In genomic region chr3:169759256-169759655, GRCh38 we compare ENCODE assay signal across 8 cellular contexts. TPM values are rescaled to one million over a fixed set of nuclear protein-coding genes. Genes with fewer than 3 reads are reported as not detected.
A peak's percentile ranks its signal among the peaks of the same experiment; 100 is the strongest.
DNase-seq lines count a peak whose midpoint lies in the region; ATAC-seq and TF ChIP-seq lines count a peak whose summit lies in the region.

No MANE protein-coding gene starts in this region.

- no peak for TF ChIP-seq RAD21 in SK-N-SH (IDR thresholded peaks at IDR 0.05; ENCODE audit: low read length)

- H3F3A ChIP-seq in PC-3 (ENCODE audit: low read length, unreplicated experiment) (no peaks in the 10 kb centered on the region), SK-N-SH (replicated peaks; ENCODE audit: insufficient read depth) (peaks cover 7% of the 10 kb centered on the region)

- 0 out of 2 replicates have a peak, but pooled peaks cover 3% of the 10 kb centered on the region for H3K9me2 ChIP-seq in PC-3 (replicated peaks; ENCODE audit: low read length)
- H3K9me2 ChIP-seq in SK-N-SH: no peaks in the 10 kb centered on the region

- H3K9me3 ChIP-seq in PC-3 (ENCODE audit: low read length) (no peaks in the 10 kb centered on the region), SK-N-SH (no peaks in the 10 kb centered on the region)

- no peak for TF ChIP-seq EP300 in SK-N-SH (IDR thresholded peaks at IDR 0.05; ENCODE audit: borderline replicate concordance in 1 of 2, low read depth in 1 of 2, low read length in 1 of 2)

- CTCF ChIA-PET in PC-3 (lab: Charles Lee): no interaction called here
- CTCF ChIA-PET in SK-N-SH (lab: Yijun Ruan, JAX): no interaction called here

- no peak overlapping the region for H3K9ac ChIP-seq in PC-3 (ENCODE audit: low read length)
- no peak overlapping the region for H3K9ac ChIP-seq in SK-N-SH

- H3K4me2 ChIP-seq in PC-3 (ENCODE audit: low read length) (peak overlapping the region; percentile 18; the same call in 1 of the 2 replicates), SK-N-SH (no peak overlapping the region)

- H3K79me2 ChIP-seq in PC-3 (ENCODE audit: low read length) (no peaks in the 10 kb centered on the region), SK-N-SH (ENCODE audit: insufficient read depth) (no peaks in the 10 kb centered on the region)

- DNase-seq in PC-3 (peak; percentile 87), foreskin keratinocyte (peak; percentile 84 to 90), NCI-H345 treated with DMSO at 0.1 percent for 48 hours (lab: John Stamatoyannopoulos, UW; ENCODE audit: unreplicated experiment) (no peak), DMS114 treated with DMSO at 0.1 percent for 48 hours (lab: John Stamatoyannopoulos, UW; ENCODE audit: unreplicated experiment) (no peak), HPDE6-E6E7 (ENCODE audit: extremely low spot score) (no peak), SK-N-SH (no peak)

- ATAC-seq in GM18909 (IDR thresholded peaks at IDR 0.05; ENCODE audit: poor library complexity, unreplicated experiment): peak; percentile 73
- ATAC-seq in HG02938 (IDR thresholded peaks at IDR 0.05; ENCODE audit: unreplicated experiment): peak; percentile 80
- peak; percentile 76 for ATAC-seq in PC-3
- peak; percentile 81 for ATAC-seq in foreskin keratinocyte

- H4K20me1 ChIP-seq in PC-3 (ENCODE audit: low read length) (no peaks in the 10 kb centered on the region), SK-N-SH (ENCODE audit: insufficient read depth) (no peaks in the 10 kb centered on the region)

- H3K27me3 ChIP-seq in PC-3 (ENCODE audit: low read length) (no peaks in the 10 kb centered on the region), foreskin keratinocyte (no peaks in the 10 kb centered on the region), SK-N-SH (ENCODE audit: insufficient read depth) (no peaks in the 10 kb centered on the region)

- H3K27ac ChIP-seq in PC-3 (ENCODE audit: low read length) (peak overlapping the region; percentile 55), foreskin keratinocyte (no peak overlapping the region), SK-N-SH (ENCODE audit: low read depth in 2 of 2, low read length in 1 of 2) (no peak overlapping the region)

- H3K36me3 ChIP-seq in PC-3 (ENCODE audit: low read depth, low read length): no peaks in the 10 kb centered on the region
- H3K36me3 ChIP-seq in SK-N-SH (replicated peaks in 1 of 2; ENCODE audit: control insufficient read depth in 1 of 2, insufficient read depth in 2 of 2, low read length in 1 of 2): no peaks in the 10 kb centered on the region

- H3K4me3 ChIP-seq in PC-3 (ENCODE audit: low read length): no peak overlapping the region
- H3K4me3 ChIP-seq in SK-N-SH (ENCODE audit: low read depth in 2 of 2, low read length in 1 of 2): no peak overlapping the region

- no peak for TF ChIP-seq CTCF in PC-3 (conservative IDR thresholded peaks at IDR 0.05; ENCODE audit: low read depth, low read length)
- no peak for TF ChIP-seq CTCF in foreskin keratinocyte (conservative IDR thresholded peaks at IDR 0.05)
- no peak for TF ChIP-seq CTCF in SK-N-SH (IDR thresholded peaks at IDR 0.05)

- intact Hi-C loops in PC-3 (cut with micrococcal nuclease): no loop called here

- 65% methylated on average over 2 of the region's 2 CpGs for WGBS in SK-N-SH (ENCODE audit: low lambda C conversion rate)

- no TSS peak for BruUV-seq in PC-3 (replicated peaks; lab: Mats Ljungman, UMichigan)

- H2AFZ ChIP-seq in PC-3 (ENCODE audit: low read length): no peak overlapping the region
- H2AFZ ChIP-seq in SK-N-SH (ENCODE audit: low read depth): no peak overlapping the region

- H3K4me1 ChIP-seq in PC-3 (ENCODE audit: insufficient read depth, low read length): peaks cover 24% of the 10 kb centered on the region
- H3K4me1 ChIP-seq in foreskin keratinocyte: peaks cover 25% of the 10 kb centered on the region
- H3K4me1 ChIP-seq in SK-N-SH (ENCODE audit: control insufficient read depth in 1 of 2, insufficient read depth in 2 of 2, low read depth in 1 of 2, low read length in 1 of 2): peaks cover 0 to 2% of the 10 kb centered on the region in 2 experiments; a peak in 1 of 4 replicates

- POLR2A ChIA-PET in PC-3 (lab: Charles Lee; ENCODE audit: unreplicated experiment): no interaction called here
- POLR2A ChIA-PET in SK-N-SH (lab: Yijun Ruan, JAX): no interaction called here

TF ChIP-seq in SK-N-SH, 30 proteins besides CTCF, POLR2A, EP300 and RAD21:
- no peak for TF ChIP-seq CHD2 (IDR thresholded peaks at IDR 0.05; ENCODE audit: low read length, partially characterized antibody)
- TF ChIP-seq GABPA (IDR thresholded peaks at IDR 0.05; ENCODE audit: low read depth): no peak

RNA-seq across cellular contexts. Expression of gene TERC, which starts 5.6 kb away (rescaled TPM):
- total RNA-seq in PC-3 (2014; rRNA removed): 544 and 737 TPM in 2 replicates
- 60.4 and 78.7 TPM in 2 replicates for total RNA-seq in foreskin keratinocyte
- polyA plus RNA-seq in foreskin keratinocyte: not detected in 2 replicates
- 0.32 and 0.64 TPM in 2 replicates for polyA plus RNA-seq in SK-N-SH (2012; rRNA removed)
- polyA plus RNA-seq in SK-N-SH (2012; cell fraction: cytosol; rRNA removed): 0.12 TPM in 1 of 2 replicates, not detected in the other
- polyA plus RNA-seq in SK-N-SH (2012; cell fraction: nucleus; rRNA removed): 1.1 and 1.2 TPM in 2 replicates

RNA-seq across cellular contexts. Expression of gene ACTRT3, which starts 10.1 kb away (rescaled TPM):
- total RNA-seq in PC-3 (2014; rRNA removed) (2.6 and 4.1 TPM in 2 replicates), foreskin keratinocyte (3.5 and 4.4 TPM in 2 replicates)
- polyA plus RNA-seq in foreskin keratinocyte (2.2 and 2.5 TPM in 2 replicates), SK-N-SH (2012; rRNA removed) (1.2 and 1.6 TPM in 2 replicates)
- polyA plus RNA-seq in SK-N-SH (2012; cell fraction: cytosol; rRNA removed): 1.5 and 1.8 TPM in 2 replicates
- 0.60 and 0.67 TPM in 2 replicates for polyA plus RNA-seq in SK-N-SH (2012; cell fraction: nucleus; rRNA removed)

RNA-seq across cellular contexts. Expression of gene MYNN, which starts 13.9 kb away (rescaled TPM):
- total RNA-seq in PC-3 (2014; rRNA removed) (7.4 and 12.9 TPM in 2 replicates), foreskin keratinocyte (15.1 and 15.9 TPM in 2 replicates)
- polyA plus RNA-seq in foreskin keratinocyte (5.9 and 7.0 TPM in 2 replicates), SK-N-SH (2012; rRNA removed) (9.7 and 11.2 TPM in 2 replicates)
- 9.8 and 10.5 TPM in 2 replicates for polyA plus RNA-seq in SK-N-SH (2012; cell fraction: cytosol; rRNA removed)
- 10.8 and 21.0 TPM in 2 replicates for polyA plus RNA-seq in SK-N-SH (2012; cell fraction: nucleus; rRNA removed)

RNA-seq across cellular contexts. Expression of gene LRRIQ4, which starts 53.4 kb away (rescaled TPM):
- total RNA-seq in PC-3 (2014; rRNA removed) (0.52 TPM in 1 of 2 replicates, not detected in the other), foreskin keratinocyte (0.04 TPM in 1 of 2 replicates, not detected in the other)
- polyA plus RNA-seq in foreskin keratinocyte (not detected in 2 replicates), SK-N-SH (2012; rRNA removed) (not detected in 2 replicates)
- 0.01 and 0.03 TPM in 2 replicates for polyA plus RNA-seq in SK-N-SH (2012; cell fraction: cytosol; rRNA removed)
- 0.04 and 0.06 TPM in 2 replicates for polyA plus RNA-seq in SK-N-SH (2012; cell fraction: nucleus; rRNA removed)

RNA-seq across cellular contexts. Expression of gene LRRC34, which starts 53.4 kb away (rescaled TPM):
- 1.8 and 3.8 TPM in 2 replicates for total RNA-seq in PC-3 (2014; rRNA removed)
- total RNA-seq in foreskin keratinocyte: 1.7 and 2.6 TPM in 2 replicates
- polyA plus RNA-seq in foreskin keratinocyte: 1.4 and 1.7 TPM in 2 replicates
- 1.6 and 2.6 TPM in 2 replicates for polyA plus RNA-seq in SK-N-SH (2012; rRNA removed)
- polyA plus RNA-seq in SK-N-SH (2012; cell fraction: cytosol; rRNA removed): 2.2 and 2.3 TPM in 2 replicates
- 1.4 and 2.9 TPM in 2 replicates for polyA plus RNA-seq in SK-N-SH (2012; cell fraction: nucleus; rRNA removed)

Comparison
In these comparisons a context has a peak if more than half of its experiments do, and no peak if none do; other contexts are left out.
1. DNase-seq: peak in PC-3 (single experiment) and foreskin keratinocyte (2 of 2); none in NCI-H345 treated with DMSO at 0.1 percent for 48 hours (single experiment), DMS114 treated with DMSO at 0.1 percent for 48 hours (single experiment), HPDE6-E6E7 (single experiment) and SK-N-SH (single experiment).
2. Peak in every context shown above with its lines, with median percentiles within 50 percentile points of each other: ATAC-seq.